ENCODE assay signal across 8 cellular contexts in the genomic region with DNA sequence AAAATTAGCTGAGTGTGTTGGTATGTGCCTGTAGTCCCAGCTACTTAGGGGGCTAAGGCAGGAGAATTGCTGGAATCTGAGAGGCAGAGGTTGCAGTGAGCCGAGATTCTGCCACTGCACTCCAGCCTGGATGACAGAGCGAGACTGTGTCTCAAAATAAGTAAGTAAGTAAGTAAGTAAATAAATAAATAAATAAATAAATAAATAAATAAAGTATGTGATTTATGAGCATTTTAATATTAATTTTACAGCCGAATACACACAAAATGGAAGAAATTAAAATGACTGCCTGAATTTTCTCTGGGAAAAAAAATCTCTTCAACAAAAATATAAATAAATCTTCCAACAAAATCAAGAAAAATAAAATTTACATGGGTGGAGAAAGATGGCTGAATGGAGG.
"Had no signal": no experiment of that assay in that cellular context is flagged by ENCODE, and none has a peak within 500 bp of the region (broad histone marks: within the 10 kb centered on the region; RNA-seq: fewer than 3 reads in every experiment).

No MANE protein-coding gene starts in this region.

- DNase-seq: GDM1, GF-D8 had no signal

- ATAC-seq: GM12878 had no signal

- H3K4me3 ChIP-seq: GM12878 had no signal

- FAIRE-seq: G401.6, GM12878, GM12891, GM12892, GM18507, GM19239 had no signal
